Comparison of ENCODE assay signal across 1 cellular context in the genomic region with DNA sequence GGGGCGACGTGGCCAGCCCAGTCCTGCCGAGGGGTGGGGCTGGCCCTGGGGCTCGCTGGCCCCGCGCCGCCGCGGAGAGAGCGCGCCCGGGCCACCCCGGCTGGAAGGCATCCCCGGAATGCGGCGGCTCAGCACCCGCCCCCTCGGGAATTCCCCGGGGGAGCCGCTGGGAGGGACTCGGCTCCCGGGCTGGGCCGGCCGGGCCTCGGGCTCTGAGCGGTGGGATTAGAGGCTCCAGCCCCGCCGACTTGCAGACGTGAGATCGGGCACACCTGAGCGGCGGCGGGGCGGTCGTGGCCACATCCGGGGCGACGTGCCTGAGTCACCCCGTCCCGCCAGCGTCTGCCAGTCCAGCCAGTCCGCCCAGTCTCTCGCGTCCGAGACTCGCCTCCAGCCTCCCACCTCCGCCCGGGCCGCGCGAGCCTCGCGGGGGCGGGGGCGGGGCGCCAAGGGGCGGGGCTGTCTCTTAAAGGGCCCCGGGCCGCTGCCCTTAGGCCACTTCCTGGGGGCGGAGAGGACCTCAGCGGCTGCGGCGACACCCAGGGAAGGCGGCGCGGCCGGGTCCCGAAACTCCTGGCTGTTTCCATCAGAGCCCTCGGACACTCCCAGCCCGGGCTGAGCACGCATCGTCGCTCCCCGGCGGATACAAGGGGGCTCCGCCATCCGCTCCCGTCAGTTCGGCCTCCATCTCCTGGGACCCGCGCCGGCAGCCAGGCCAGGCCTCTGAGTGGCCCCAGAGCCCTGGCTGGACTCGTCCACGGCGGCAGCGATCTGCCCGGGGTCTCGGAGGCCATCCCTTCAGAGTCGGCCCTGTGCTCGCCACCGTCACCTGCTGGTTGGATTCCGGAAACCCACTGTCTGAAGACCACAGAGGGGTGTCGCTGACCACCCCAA.
TF ChIP-seq lines count a peak whose summit lies in the region.

A gene (plus strand): TSS at position 498 of the 894 bp plus-strand sequence.

TF ChIP-seq in HepG2, 621 proteins besides CTCF, POLR2A, EP300 and RAD21 (continued from another document and continues in another):
- TF ChIP-seq, protein P1, sequence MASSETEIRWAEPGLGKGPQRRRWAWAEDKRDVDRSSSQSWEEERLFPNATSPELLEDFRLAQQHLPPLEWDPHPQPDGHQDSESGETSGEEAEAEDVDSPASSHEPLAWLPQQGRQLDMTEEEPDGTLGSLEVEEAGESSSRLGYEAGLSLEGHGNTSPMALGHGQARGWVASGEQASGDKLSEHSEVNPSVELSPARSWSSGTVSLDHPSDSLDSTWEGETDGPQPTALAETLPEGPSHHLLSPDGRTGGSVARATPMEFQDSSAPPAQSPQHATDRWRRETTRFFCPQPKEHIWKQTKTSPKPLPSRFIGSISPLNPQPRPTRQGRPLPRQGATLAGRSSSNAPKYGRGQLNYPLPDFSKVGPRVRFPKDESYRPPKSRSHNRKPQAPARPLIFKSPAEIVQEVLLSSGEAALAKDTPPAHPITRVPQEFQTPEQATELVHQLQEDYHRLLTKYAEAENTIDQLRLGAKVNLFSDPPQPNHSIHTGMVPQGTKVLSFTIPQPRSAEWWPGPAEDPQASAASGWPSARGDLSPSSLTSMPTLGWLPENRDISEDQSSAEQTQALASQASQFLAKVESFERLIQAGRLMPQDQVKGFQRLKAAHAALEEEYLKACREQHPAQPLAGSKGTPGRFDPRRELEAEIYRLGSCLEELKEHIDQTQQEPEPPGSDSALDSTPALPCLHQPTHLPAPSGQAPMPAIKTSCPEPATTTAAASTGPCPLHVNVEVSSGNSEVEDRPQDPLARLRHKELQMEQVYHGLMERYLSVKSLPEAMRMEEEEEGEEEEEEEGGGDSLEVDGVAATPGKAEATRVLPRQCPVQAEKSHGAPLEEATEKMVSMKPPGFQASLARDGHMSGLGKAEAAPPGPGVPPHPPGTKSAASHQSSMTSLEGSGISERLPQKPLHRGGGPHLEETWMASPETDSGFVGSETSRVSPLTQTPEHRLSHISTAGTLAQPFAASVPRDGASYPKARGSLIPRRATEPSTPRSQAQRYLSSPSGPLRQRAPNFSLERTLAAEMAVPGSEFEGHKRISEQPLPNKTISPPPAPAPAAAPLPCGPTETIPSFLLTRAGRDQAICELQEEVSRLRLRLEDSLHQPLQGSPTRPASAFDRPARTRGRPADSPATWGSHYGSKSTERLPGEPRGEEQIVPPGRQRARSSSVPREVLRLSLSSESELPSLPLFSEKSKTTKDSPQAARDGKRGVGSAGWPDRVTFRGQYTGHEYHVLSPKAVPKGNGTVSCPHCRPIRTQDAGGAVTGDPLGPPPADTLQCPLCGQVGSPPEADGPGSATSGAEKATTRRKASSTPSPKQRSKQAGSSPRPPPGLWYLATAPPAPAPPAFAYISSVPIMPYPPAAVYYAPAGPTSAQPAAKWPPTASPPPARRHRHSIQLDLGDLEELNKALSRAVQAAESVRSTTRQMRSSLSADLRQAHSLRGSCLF (CRISPR knock-in tag; IDR thresholded peaks at IDR 0.05; ENCODE audit: borderline replicate concordance) = 0 out of 2 replicates have a peak, but pooled peaks have one; percentile 27
- TF ChIP-seq PCBP2 (optimal IDR thresholded peaks at IDR 0.05; ENCODE audit: low read depth, low read length, poor library complexity, severe bottlenecking) = no peak
- TF ChIP-seq, protein P2, sequence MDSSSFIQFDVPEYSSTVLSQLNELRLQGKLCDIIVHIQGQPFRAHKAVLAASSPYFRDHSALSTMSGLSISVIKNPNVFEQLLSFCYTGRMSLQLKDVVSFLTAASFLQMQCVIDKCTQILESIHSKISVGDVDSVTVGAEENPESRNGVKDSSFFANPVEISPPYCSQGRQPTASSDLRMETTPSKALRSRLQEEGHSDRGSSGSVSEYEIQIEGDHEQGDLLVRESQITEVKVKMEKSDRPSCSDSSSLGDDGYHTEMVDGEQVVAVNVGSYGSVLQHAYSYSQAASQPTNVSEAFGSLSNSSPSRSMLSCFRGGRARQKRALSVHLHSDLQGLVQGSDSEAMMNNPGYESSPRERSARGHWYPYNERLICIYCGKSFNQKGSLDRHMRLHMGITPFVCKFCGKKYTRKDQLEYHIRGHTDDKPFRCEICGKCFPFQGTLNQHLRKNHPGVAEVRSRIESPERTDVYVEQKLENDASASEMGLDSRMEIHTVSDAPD (CRISPR knock-in tag; IDR thresholded peaks at IDR 0.05) = no peak; the same call in 1 of the 2 replicates
- no peak for TF ChIP-seq ZNF253 (CRISPR knock-in tag; IDR thresholded peaks at IDR 0.05; ENCODE audit: borderline replicate concordance)
- TF ChIP-seq, protein P3, sequence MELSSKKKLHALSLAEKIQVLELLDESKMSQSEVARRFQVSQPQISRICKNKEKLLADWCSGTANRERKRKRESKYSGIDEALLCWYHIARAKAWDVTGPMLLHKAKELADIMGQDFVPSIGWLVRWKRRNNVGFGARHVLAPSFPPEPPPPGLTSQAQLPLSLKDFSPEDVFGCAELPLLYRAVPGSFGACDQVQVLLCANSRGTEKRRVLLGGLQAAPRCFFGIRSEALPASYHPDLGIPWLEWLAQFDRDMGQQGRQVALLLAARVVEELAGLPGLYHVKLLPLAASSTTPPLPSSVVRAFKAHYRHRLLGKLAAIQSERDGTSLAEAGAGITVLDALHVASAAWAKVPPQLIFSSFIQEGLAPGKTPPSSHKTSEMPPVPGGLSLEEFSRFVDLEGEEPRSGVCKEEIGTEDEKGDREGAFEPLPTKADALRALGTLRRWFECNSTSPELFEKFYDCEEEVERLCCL (CRISPR knock-in tag; IDR thresholded peaks at IDR 0.05; ENCODE audit: borderline replicate concordance) = no peak
- TF ChIP-seq POLR2G (IDR thresholded peaks at IDR 0.05; ENCODE audit: low read depth, low read length) = peak; percentile 77
- TF ChIP-seq SNAPC2 (CRISPR knock-in tag; IDR thresholded peaks at IDR 0.05) = no peak
- TF ChIP-seq ZNF557 (CRISPR knock-in tag; IDR thresholded peaks at IDR 0.05) = peak; percentile 51; the same call in 1 of the 2 replicates
- 0 out of 2 replicates have a peak, but pooled peaks have one; percentile 24 for TF ChIP-seq KLF13 (CRISPR knock-in tag; IDR thresholded peaks at IDR 0.05)
- TF ChIP-seq, protein P4, sequence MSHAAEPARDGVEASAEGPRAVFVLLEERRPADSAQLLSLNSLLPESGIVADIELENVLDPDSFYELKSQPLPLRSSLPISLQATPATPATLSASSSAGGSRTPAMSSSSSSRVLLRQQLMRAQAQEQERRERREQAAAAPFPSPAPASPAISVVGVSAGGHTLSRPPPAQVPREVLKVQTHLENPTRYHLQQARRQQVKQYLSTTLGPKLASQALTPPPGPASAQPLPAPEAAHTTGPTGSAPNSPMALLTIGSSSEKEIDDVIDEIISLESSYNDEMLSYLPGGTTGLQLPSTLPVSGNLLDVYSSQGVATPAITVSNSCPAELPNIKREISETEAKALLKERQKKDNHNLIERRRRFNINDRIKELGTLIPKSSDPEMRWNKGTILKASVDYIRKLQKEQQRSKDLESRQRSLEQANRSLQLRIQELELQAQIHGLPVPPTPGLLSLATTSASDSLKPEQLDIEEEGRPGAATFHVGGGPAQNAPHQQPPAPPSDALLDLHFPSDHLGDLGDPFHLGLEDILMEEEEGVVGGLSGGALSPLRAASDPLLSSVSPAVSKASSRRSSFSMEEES (CRISPR knock-in tag; IDR thresholded peaks at IDR 0.05) = no peak; the same call in 1 of the 2 replicates
- TF ChIP-seq, protein P5, sequence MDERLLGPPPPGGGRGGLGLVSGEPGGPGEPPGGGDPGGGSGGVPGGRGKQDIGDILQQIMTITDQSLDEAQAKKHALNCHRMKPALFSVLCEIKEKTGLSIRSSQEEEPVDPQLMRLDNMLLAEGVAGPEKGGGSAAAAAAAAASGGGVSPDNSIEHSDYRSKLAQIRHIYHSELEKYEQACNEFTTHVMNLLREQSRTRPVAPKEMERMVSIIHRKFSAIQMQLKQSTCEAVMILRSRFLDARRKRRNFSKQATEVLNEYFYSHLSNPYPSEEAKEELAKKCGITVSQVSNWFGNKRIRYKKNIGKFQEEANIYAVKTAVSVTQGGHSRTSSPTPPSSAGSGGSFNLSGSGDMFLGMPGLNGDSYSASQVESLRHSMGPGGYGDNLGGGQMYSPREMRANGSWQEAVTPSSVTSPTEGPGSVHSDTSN (CRISPR knock-in tag; IDR thresholded peaks at IDR 0.05) = no peak
- no peak for TF ChIP-seq ZNF12 (CRISPR knock-in tag; IDR thresholded peaks at IDR 0.05)
- peak; percentile 94 for TF ChIP-seq SKI (IDR thresholded peaks at IDR 0.05; ENCODE audit: partially characterized antibody)
- TF ChIP-seq, protein P6, sequence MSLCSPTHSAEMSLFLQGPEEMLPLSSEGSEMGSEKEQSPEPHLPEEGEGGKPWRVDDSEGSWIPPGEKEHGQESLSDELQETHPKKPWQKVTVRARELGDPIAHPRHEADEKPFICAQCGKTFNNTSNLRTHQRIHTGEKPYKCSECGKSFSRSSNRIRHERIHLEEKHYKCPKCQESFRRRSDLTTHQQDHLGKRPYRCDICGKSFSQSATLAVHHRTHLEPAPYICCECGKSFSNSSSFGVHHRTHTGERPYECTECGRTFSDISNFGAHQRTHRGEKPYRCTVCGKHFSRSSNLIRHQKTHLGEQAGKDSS (CRISPR knock-in tag; IDR thresholded peaks at IDR 0.05; ENCODE audit: borderline replicate concordance, low read depth) = peak; percentile 16; the same call in 1 of the 2 replicates
- TF ChIP-seq KAT2B (IDR thresholded peaks at IDR 0.05; ENCODE audit: borderline replicate concordance, low read depth, low read length) = no peak
- TF ChIP-seq, protein P7, sequence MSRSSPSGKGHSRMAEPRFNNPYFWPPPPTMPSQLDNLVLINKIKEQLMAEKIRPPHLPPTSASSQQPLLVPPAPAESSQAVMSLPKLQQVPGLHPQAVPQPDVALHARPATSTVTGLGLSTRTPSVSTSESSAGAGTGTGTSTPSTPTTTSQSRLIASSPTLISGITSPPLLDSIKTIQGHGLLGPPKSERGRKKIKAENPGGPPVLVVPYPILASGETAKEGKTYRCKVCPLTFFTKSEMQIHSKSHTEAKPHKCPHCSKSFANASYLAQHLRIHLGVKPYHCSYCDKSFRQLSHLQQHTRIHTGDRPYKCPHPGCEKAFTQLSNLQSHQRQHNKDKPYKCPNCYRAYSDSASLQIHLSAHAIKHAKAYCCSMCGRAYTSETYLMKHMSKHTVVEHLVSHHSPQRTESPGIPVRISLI (CRISPR knock-in tag; IDR thresholded peaks at IDR 0.05; ENCODE audit: borderline replicate concordance) = no peak
- TF ChIP-seq PAX8 (CRISPR knock-in tag; IDR thresholded peaks at IDR 0.05; ENCODE audit: borderline replicate concordance) = no peak
- TF ChIP-seq, protein P8, sequence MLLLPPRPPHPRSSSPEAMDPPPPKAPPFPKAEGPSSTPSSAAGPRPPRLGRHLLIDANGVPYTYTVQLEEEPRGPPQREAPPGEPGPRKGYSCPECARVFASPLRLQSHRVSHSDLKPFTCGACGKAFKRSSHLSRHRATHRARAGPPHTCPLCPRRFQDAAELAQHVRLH (CRISPR knock-in tag; IDR thresholded peaks at IDR 0.05; ENCODE audit: borderline replicate concordance, low read depth) = peak; percentile 19; the same call in 1 of the 2 replicates
- no peak for TF ChIP-seq NFE2L2 (IDR thresholded peaks at IDR 0.05; ENCODE audit: low read length)
- TF ChIP-seq, protein P9, sequence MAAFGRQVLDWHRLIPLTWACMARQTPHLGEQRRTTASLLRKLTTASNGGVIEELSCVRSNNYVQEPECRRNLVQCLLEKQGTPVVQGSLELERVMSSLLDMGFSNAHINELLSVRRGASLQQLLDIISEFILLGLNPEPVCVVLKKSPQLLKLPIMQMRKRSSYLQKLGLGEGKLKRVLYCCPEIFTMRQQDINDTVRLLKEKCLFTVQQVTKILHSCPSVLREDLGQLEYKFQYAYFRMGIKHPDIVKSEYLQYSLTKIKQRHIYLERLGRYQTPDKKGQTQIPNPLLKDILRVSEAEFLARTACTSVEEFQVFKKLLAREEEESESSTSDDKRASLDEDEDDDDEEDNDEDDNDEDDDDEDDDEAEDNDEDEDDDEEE (CRISPR knock-in tag; IDR thresholded peaks at IDR 0.05) = no peak
- peak; percentile 46; the same call in 1 of the 2 replicates for TF ChIP-seq ZNF772 (CRISPR knock-in tag; IDR thresholded peaks at IDR 0.05)
- TF ChIP-seq, protein P10, sequence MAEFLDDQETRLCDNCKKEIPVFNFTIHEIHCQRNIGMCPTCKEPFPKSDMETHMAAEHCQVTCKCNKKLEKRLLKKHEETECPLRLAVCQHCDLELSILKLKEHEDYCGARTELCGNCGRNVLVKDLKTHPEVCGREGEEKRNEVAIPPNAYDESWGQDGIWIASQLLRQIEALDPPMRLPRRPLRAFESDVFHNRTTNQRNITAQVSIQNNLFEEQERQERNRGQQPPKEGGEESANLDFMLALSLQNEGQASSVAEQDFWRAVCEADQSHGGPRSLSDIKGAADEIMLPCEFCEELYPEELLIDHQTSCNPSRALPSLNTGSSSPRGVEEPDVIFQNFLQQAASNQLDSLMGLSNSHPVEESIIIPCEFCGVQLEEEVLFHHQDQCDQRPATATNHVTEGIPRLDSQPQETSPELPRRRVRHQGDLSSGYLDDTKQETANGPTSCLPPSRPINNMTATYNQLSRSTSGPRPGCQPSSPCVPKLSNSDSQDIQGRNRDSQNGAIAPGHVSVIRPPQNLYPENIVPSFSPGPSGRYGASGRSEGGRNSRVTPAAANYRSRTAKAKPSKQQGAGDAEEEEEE (CRISPR knock-in tag; IDR thresholded peaks at IDR 0.05; ENCODE audit: borderline replicate concordance) = no peak
- TF ChIP-seq NONO (IDR thresholded peaks at IDR 0.05) = no peak
- peak; percentile 73; the same call in 1 of the 2 replicates for TF ChIP-seq NONO (CRISPR knock-in tag; conservative IDR thresholded peaks at IDR 0.05)
- TF ChIP-seq ZBTB3 (CRISPR knock-in tag; IDR thresholded peaks at IDR 0.05; ENCODE audit: borderline replicate concordance, low read depth) = no peak
- TF ChIP-seq ZNF816 (CRISPR knock-in tag; IDR thresholded peaks at IDR 0.05; ENCODE audit: borderline replicate concordance) = no peak
- peak; percentile 6; the same call in 1 of the 2 replicates for TF ChIP-seq ZNF441 (CRISPR knock-in tag; IDR thresholded peaks at IDR 0.05; ENCODE audit: borderline replicate concordance)
- TF ChIP-seq MIER2 (CRISPR knock-in tag; IDR thresholded peaks at IDR 0.05) = no peak
- no peak for TF ChIP-seq ZNF549 (CRISPR knock-in tag; IDR thresholded peaks at IDR 0.05)
- TF ChIP-seq ZNF367 (CRISPR knock-in tag; IDR thresholded peaks at IDR 0.05; ENCODE audit: borderline replicate concordance) = no peak
- TF ChIP-seq ZNF891 (CRISPR knock-in tag; IDR thresholded peaks at IDR 0.05) = no peak
- TF ChIP-seq, protein P11, sequence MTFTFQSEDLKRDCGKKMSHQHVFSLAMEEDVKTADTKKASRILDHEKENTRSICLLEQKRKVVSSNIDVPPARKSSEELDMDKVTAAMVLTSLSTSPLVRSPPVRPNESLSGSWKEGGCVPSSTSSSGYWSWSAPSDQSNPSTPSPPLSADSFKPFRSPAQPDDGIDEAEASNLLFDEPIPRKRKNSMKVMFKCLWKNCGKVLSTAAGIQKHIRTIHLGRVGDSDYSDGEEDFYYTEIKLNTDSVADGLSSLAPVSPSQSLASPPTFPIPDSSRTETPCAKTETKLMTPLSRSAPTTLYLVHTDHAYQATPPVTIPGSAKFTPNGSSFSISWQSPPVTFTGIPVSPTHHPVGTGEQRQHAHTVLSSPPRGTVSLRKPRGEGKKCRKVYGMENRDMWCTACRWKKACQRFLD (CRISPR knock-in tag; IDR thresholded peaks at IDR 0.05; ENCODE audit: borderline replicate concordance) = 0 out of 2 replicates have a peak, but pooled peaks have one; percentile 33
- peak; percentile 71 for TF ChIP-seq ZSCAN21 (CRISPR knock-in tag; IDR thresholded peaks at IDR 0.05; ENCODE audit: borderline replicate concordance)
- TF ChIP-seq, protein P12, sequence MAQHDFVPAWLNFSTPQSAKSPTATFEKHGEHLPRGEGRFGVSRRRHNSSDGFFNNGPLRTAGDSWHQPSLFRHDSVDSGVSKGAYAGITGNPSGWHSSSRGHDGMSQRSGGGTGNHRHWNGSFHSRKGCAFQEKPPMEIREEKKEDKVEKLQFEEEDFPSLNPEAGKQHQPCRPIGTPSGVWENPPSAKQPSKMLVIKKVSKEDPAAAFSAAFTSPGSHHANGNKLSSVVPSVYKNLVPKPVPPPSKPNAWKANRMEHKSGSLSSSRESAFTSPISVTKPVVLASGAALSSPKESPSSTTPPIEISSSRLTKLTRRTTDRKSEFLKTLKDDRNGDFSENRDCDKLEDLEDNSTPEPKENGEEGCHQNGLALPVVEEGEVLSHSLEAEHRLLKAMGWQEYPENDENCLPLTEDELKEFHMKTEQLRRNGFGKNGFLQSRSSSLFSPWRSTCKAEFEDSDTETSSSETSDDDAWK (CRISPR knock-in tag; IDR thresholded peaks at IDR 0.05) = no peak
